ENCODE assay signal across 10 cellular contexts in genomic region chr14:34650786-34651584, GRCh38. TPM values are rescaled to one million over a fixed set of nuclear protein-coding genes. Genes with fewer than 3 reads are reported as not detected.
DNase-seq lines count a peak whose midpoint lies in the region; ATAC-seq and TF ChIP-seq lines count a peak whose summit lies in the region.
"Had no signal": no experiment of that assay in that cellular context is flagged by ENCODE, and none has a peak within 500 bp of the region (broad histone marks: within the 10 kb centered on the region; RNA-seq: fewer than 3 reads in every experiment).

No MANE protein-coding gene starts in this region.

- H3K4me3 ChIP-seq in adipocyte (ENCODE audit: low read length) = no peak overlapping the region
- no peak overlapping the region for H3K4me3 ChIP-seq in upper lobe of right lung
- no peak overlapping the region for H3K4me3 ChIP-seq in tibial nerve

- H3K9ac ChIP-seq in adipocyte (ENCODE audit: low read length) = peak overlapping the region; percentile 55
- H3K9ac ChIP-seq: KMS-11 had no signal

- peak in 1 of 2 donors; percentile 15 for TF ChIP-seq EP300 in tibial nerve (IDR thresholded peaks at IDR 0.05)

- H3K4me1 ChIP-seq in adipocyte (ENCODE audit: control insufficient read depth, insufficient read depth, low read length) (peaks cover 23% of the 10 kb centered on the region), upper lobe of right lung (no peaks in the 10 kb centered on the region), tibial nerve (no peaks in the 10 kb centered on the region)

- H3K9me3 ChIP-seq in adipocyte (ENCODE audit: control insufficient read depth, low read length) (peaks cover 5% of the 10 kb centered on the region), upper lobe of right lung (no peaks in the 10 kb centered on the region), tibial nerve (peaks cover 0 to 6% (median 0%) of the 10 kb centered on the region in 4 donors)

- no peak for TF ChIP-seq CTCF in upper lobe of right lung (IDR thresholded peaks at IDR 0.05)
- TF ChIP-seq CTCF in tibial nerve (IDR thresholded peaks at IDR 0.05) = no peak

- no peaks in the 10 kb centered on the region for H3K27me3 ChIP-seq in adipocyte (replicated peaks; ENCODE audit: control insufficient read depth, insufficient read depth, low read length)
- H3K27me3 ChIP-seq in upper lobe of right lung = no peaks in the 10 kb centered on the region
- H3K27me3 ChIP-seq in tibial nerve = no peaks in the 10 kb centered on the region

- H3K27ac ChIP-seq in upper lobe of right lung (no peak overlapping the region), tibial nerve (peak overlapping the region in 1 of 4 donors; percentile 54)
- H3K27ac ChIP-seq: KMS-11 had no signal

- intact Hi-C loops in upper lobe of right lung (cut with DNase I) = no loop called here

- ATAC-seq in upper lobe of right lung (peak; percentile 45), HG03039 (IDR thresholded peaks at IDR 0.05; ENCODE audit: unreplicated experiment) (no peak), GM18907 (IDR thresholded peaks at IDR 0.05; ENCODE audit: unreplicated experiment) (no peak)

- TF ChIP-seq POLR2A in tibial nerve (IDR thresholded peaks at IDR 0.05) = no peak

- H3K36me3 ChIP-seq in adipocyte (ENCODE audit: control insufficient read depth, insufficient read depth, low read length, severe bottlenecking) = no peaks in the 10 kb centered on the region
- no peaks in the 10 kb centered on the region for H3K36me3 ChIP-seq in upper lobe of right lung
- H3K36me3 ChIP-seq in tibial nerve = no peaks in the 10 kb centered on the region

- DNase-seq in NOMO-1 treated with DMSO at 0.1 percent for 48 hours (lab: John Stamatoyannopoulos, UW; ENCODE audit: unreplicated experiment) (peak; percentile 31), NOMO-1 treated with dmso at 0.1 percent for 144 hours (lab: John Stamatoyannopoulos, UW; ENCODE audit: unreplicated experiment) (no peak), adipocyte (ENCODE audit: low read depth) (peak; percentile 97), glomerular visceral epithelial cell (ENCODE audit: extremely low spot score) (peak; percentile 93), upper lobe of right lung (no peak), tibial nerve (ENCODE audit: low spot score in 2 of 2) (no peak)
- DNase-seq: activated CD4-positive, alpha-beta memory T cell treated with anti-CD3 and anti-CD28 coated beads for 36 hours had no signal

- 45 to 59% methylated on average over 4 of the region's 4 CpGs for WGBS in tibial nerve, 2 donors

RNA-seq across cellular contexts. Expression of gene SNX6, which starts 21.0 kb away (rescaled TPM):
- total RNA-seq in upper lobe of right lung = 64.9 TPM
- 100 to 1,000 TPM in 1 of 4 donors, 10 to 100 TPM in 3; 60.8 to 118 (median 80.5) TPM for total RNA-seq in tibial nerve

Comparison
In these comparisons a context has a peak if more than half of its experiments do, and no peak if none do; other contexts are left out.
1. DNase-seq: peak in NOMO-1 treated with DMSO at 0.1 percent for 48 hours (single experiment), adipocyte (single experiment) and glomerular visceral epithelial cell (single experiment); none in NOMO-1 treated with dmso at 0.1 percent for 144 hours (single experiment), upper lobe of right lung (single experiment) and tibial nerve (0 of 2).